Comparison of ENCODE assay signal across 8 cellular contexts in genomic region chr4:149914521-149915115, GRCh38.
DNase-seq lines count a peak whose midpoint lies in the region; ATAC-seq, FAIRE-seq and TF ChIP-seq lines count a peak whose summit lies in the region.

No MANE protein-coding gene starts in this region.

- no peak overlapping the region for H3K4me3 ChIP-seq in bronchial epithelial cell (ENCODE audit: low read depth, low read length)
- no peak overlapping the region for H3K4me3 ChIP-seq in aorta (ENCODE audit: low read length in 2 of 2)

- 24 to 25% methylated on average over 5 of the region's 5 CpGs for WGBS in aorta, 2 donors

- H3K9me3 ChIP-seq in aorta (ENCODE audit: control insufficient read depth, low read length): no peaks in the 10 kb centered on the region

- no peak for FAIRE-seq in bronchial epithelial cell (lab: Jason Lieb, UNC)

- peak; percentile 14 for DNase-seq in NCI-H146 (lab: John Stamatoyannopoulos, UW)
- DNase-seq in NCI-H146 treated with DMSO at 0.1 percent for 48 hours (lab: John Stamatoyannopoulos, UW; ENCODE audit: unreplicated experiment): no peak
- peak; percentile 69 for DNase-seq in NCI-H460 (ENCODE audit: extremely low read depth, low read depth)
- peak; percentile 52 for DNase-seq in bronchial epithelial cell (ENCODE audit: low read depth)
- peak; percentile 30 for DNase-seq in mucosa of gallbladder (ENCODE audit: low spot score)
- DNase-seq in aorta: no peak

- H3K4me1 ChIP-seq in aorta (ENCODE audit: control insufficient read depth in 1 of 2, insufficient read depth in 2 of 2, low read length in 2 of 2): no peaks in the 10 kb centered on the region

- no peak overlapping the region for H3K27ac ChIP-seq in aorta (ENCODE audit: low read depth in 1 of 2, low read length in 2 of 2)

- intact Hi-C loops in aorta (cut with DNase I): no loop called here

- H3K27me3 ChIP-seq in bronchial epithelial cell (ENCODE audit: control insufficient read depth, insufficient read depth, low read length) (no peaks in the 10 kb centered on the region), aorta (ENCODE audit: control insufficient read depth in 1 of 2, insufficient read depth in 2 of 2, low read length in 1 of 2) (no peaks in the 10 kb centered on the region)

- ATAC-seq in GM18867 (IDR thresholded peaks at IDR 0.05; ENCODE audit: unreplicated experiment) (peak; percentile 85), HG03066 (IDR thresholded peaks at IDR 0.05; ENCODE audit: low read depth, unreplicated experiment) (peak; percentile 75), aorta (ENCODE audit: low FRiP score) (no peak)

- no peaks in the 10 kb centered on the region for H3K36me3 ChIP-seq in bronchial epithelial cell (ENCODE audit: control insufficient read depth, insufficient read depth, low read length)
- no peaks in the 10 kb centered on the region for H3K36me3 ChIP-seq in aorta (ENCODE audit: control insufficient read depth in 1 of 2, insufficient read depth in 2 of 2, low read length in 1 of 2)

- TF ChIP-seq CTCF in bronchial epithelial cell (IDR thresholded peaks at IDR 0.05; ENCODE audit: insufficient read depth, low read length, severe bottlenecking): peak; percentile 69

Comparison
In these comparisons a context has a peak if more than half of its experiments do, and no peak if none do; other contexts are left out.
1. DNase-seq: peak in NCI-H146 (single experiment), NCI-H460 (single experiment), bronchial epithelial cell (single experiment) and mucosa of gallbladder (single experiment); none in NCI-H146 treated with DMSO at 0.1 percent for 48 hours (single experiment) and aorta (0 of 2).